19 cellular contexts compared by ENCODE assay signal in genomic region chr5:177605667-177606066, GRCh38.
"Had no signal": no experiment of that assay in that cellular context is flagged by ENCODE, and none has a peak within 500 bp of the region (broad histone marks: within the 10 kb centered on the region; RNA-seq: fewer than 3 reads in every experiment).

No MANE protein-coding gene starts in this region.

- H3K36me3 Mint-ChIP-seq: mesothelial cell of epicardium had no signal

- DNase-seq: activated CD4-positive, alpha-beta T cell treated with anti-CD3 and anti-CD28 coated beads for 4 hours; activated CD8-positive, alpha-beta T cell treated with anti-CD3 and anti-CD28 coated beads, Interleukin-2, amount 10 ng/mL, durations not matched to agents 7 days and 5 days; activated naive CD4-positive, alpha-beta T cell treated with anti-CD3 and anti-CD28 coated beads for 36 hours; brain microvascular endothelial cell; effector memory CD8-positive, alpha-beta T cell; gastrocnemius medialis; heart left ventricle; immature natural killer cell; lower lobe of right lung; stimulated activated CD4-positive, alpha-beta T cell treated with anti-CD3 and anti-CD28 coated beads, Interleukin-4, amount 100 ng/mL, for 24 hours; T-helper 2 cell; trophoblast cell had no signal

- H3K27me3 ChIP-seq: brain microvascular endothelial cell, gastrocnemius medialis, heart left ventricle, pancreas, suprapubic skin had no signal

- H3K4me3 Mint-ChIP-seq: activated CD8-positive, alpha-beta T cell treated with anti-CD3 and anti-CD28 coated beads, Interleukin-2, amount 10 ng/mL, durations not matched to agents 7 days and 5 days; activated naive CD4-positive, alpha-beta T cell treated with anti-CD3 and anti-CD28 coated beads for 36 hours; dendritic cell treated with granulocyte-macrophage colony-stimulating factor and Interleukin-4, amounts not matched to agents 40 ng/mL and 50 ng/mL, for 4 days; immature natural killer cell; mesothelial cell of epicardium; stimulated activated naive CD8-positive, alpha-beta T cell treated with anti-CD3 and anti-CD28 coated beads, Interleukin-15, Interleukin-2, amounts not matched to agents 100 ng/mL and 50 ng/mL, for 24 hours; WTC11 had no signal

- H3K9me3 ChIP-seq: gastrocnemius medialis, heart left ventricle, lower lobe of right lung, pancreas, suprapubic skin had no signal

- H3K27me3 Mint-ChIP-seq: dendritic cell treated with granulocyte-macrophage colony-stimulating factor and Interleukin-4, amounts not matched to agents 40 ng/mL and 50 ng/mL, for 4 days; effector memory CD8-positive, alpha-beta T cell; stimulated activated naive CD8-positive, alpha-beta T cell treated with anti-CD3 and anti-CD28 coated beads, Interleukin-15, Interleukin-2, amounts not matched to agents 100 ng/mL and 50 ng/mL, for 24 hours had no signal

- H3K27ac Mint-ChIP-seq: activated CD8-positive, alpha-beta T cell treated with anti-CD3 and anti-CD28 coated beads, Interleukin-2, amount 10 ng/mL, durations not matched to agents 7 days and 5 days; activated naive CD4-positive, alpha-beta T cell treated with anti-CD3 and anti-CD28 coated beads for 36 hours; dendritic cell treated with granulocyte-macrophage colony-stimulating factor and Interleukin-4, amounts not matched to agents 40 ng/mL and 50 ng/mL, for 4 days; mesothelial cell of epicardium; WTC11 had no signal

- H3K36me3 ChIP-seq: gastrocnemius medialis, pancreas had no signal

- H3K4me3 ChIP-seq: gastrocnemius medialis, heart left ventricle, lower lobe of right lung, pancreas, suprapubic skin had no signal

- ATAC-seq: activated CD8-positive, alpha-beta T cell treated with anti-CD3 and anti-CD28 coated beads, Interleukin-2, amount 10 ng/mL, durations not matched to agents 7 days and 5 days; effector memory CD8-positive, alpha-beta T cell; gastrocnemius medialis; heart left ventricle; lower lobe of right lung; pancreas; WTC11 had no signal

- H3K9me3 Mint-ChIP-seq: activated naive CD4-positive, alpha-beta T cell treated with anti-CD3 and anti-CD28 coated beads for 36 hours; dendritic cell treated with granulocyte-macrophage colony-stimulating factor and Interleukin-4, amounts not matched to agents 40 ng/mL and 50 ng/mL, for 4 days; effector memory CD8-positive, alpha-beta T cell; mesothelial cell of epicardium; stimulated activated naive CD8-positive, alpha-beta T cell treated with anti-CD3 and anti-CD28 coated beads, Interleukin-15, Interleukin-2, amounts not matched to agents 100 ng/mL and 50 ng/mL, for 24 hours; WTC11 had no signal

- H3K27ac ChIP-seq: brain microvascular endothelial cell, epithelial cell of prostate, gastrocnemius medialis, heart left ventricle, lower lobe of right lung, pancreas, suprapubic skin had no signal
